Comparison of ENCODE assay signal across 8 cellular contexts in the genomic region with DNA sequence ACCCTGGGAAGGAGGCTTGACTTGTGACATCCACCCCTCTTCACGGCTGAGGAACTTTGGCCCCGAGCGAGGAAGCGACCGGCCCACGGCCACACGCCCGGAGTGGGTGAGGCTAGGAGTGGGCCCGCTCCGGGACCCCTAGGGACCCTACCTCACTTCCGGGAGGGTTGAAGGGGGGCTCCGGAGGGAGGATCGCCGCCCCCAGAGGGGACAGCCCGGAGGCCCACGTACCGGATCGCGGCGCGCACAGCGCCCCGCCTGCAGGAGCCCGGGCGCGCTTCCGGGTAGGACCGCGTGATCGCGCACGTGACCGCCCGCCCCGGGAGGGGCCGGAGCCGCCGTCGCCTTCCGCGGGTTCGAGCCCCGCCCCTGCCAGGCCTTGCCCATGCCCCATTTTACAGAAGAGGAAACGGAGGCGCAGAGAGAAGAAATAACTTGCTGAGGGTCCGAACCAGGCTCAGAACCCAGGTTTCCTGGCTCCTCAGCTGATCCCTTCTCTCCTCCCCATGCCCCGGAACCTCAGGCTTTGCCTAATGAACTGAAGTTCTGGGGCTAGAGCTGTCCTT. TPM values are rescaled to one million over a fixed set of nuclear protein-coding genes. Genes with fewer than 3 reads are reported as not detected.
DNase-seq lines count a peak whose midpoint lies in the region; ATAC-seq and TF ChIP-seq lines count a peak whose summit lies in the region.

TSS of gene HPS1 (minus strand) at position 280 of the 566 bp plus-strand sequence. CDS start 3,695 bp downstream, outside the sequence.

- TF ChIP-seq CTCF in OCI-LY3 (IDR thresholded peaks at IDR 0.05; ENCODE audit: low read depth, low read length) (no peak), esophagus squamous epithelium (IDR thresholded peaks at IDR 0.05) (peak in 1 of 6 experiments; percentile 35)

- H3K27ac ChIP-seq in BLaER1 (peak within 1 kb of the TSS; percentile 81), OCI-LY3 (ENCODE audit: low read length) (peak within 1 kb of the TSS; percentile 59), esophagus squamous epithelium (peak within 1 kb of the TSS; percentile 87 to 96 (median 94))

- H3K36me3 ChIP-seq in BLaER1 (peaks cover 36% of the 10 kb centered on the region), OCI-LY3 (replicated peaks; ENCODE audit: low read depth, low read length) (peaks cover 19% of the 10 kb centered on the region), esophagus squamous epithelium (peaks cover 3 to 36% (median 13%) of the 10 kb centered on the region in 3 donors)

- H3K4me1 ChIP-seq in BLaER1 (peaks cover 36% of the 10 kb centered on the region), OCI-LY3 (ENCODE audit: low read length) (peaks cover 23% of the 10 kb centered on the region), esophagus squamous epithelium (peaks cover 4 to 31% (median 15%) of the 10 kb centered on the region in 3 donors)

- H3K4me1 Mint-ChIP-seq in activated T-cell treated with anti-CD3 and anti-CD28 coated beads, Interleukin-2, amount 50 U/mL, for 4 hours (ENCODE audit: low read depth), result peaks cover 38% of the 10 kb centered on the region
- peaks cover 42 to 52% (median 50%) of the 10 kb centered on the region in 3 donors for H3K4me1 Mint-ChIP-seq in naive B cell
- H3K4me1 Mint-ChIP-seq in stimulated activated effector memory CD8-positive, alpha-beta T cell treated with anti-CD3 and anti-CD28 coated beads, Interleukin-12 subunit alpha, Interleukin-12 subunit beta, amount 100 ng/mL, for 72 hours, result peaks cover 39% of the 10 kb centered on the region

- H3K4me3 Mint-ChIP-seq in activated T-cell treated with anti-CD3 and anti-CD28 coated beads, Interleukin-2, amount 50 U/mL, for 4 hours, result peak within 1 kb of the TSS; percentile 94
- peak within 1 kb of the TSS; percentile 85 to 98 (median 95) for H3K4me3 Mint-ChIP-seq in naive B cell
- peak within 1 kb of the TSS; percentile 88 for H3K4me3 Mint-ChIP-seq in stimulated activated effector memory CD8-positive, alpha-beta T cell treated with anti-CD3 and anti-CD28 coated beads, Interleukin-12 subunit alpha, Interleukin-12 subunit beta, amount 100 ng/mL, for 72 hours

- H3K36me3 Mint-ChIP-seq in activated T-cell treated with anti-CD3 and anti-CD28 coated beads, Interleukin-2, amount 50 U/mL, for 4 hours (ENCODE audit: insufficient read depth), result peaks cover 20% of the 10 kb centered on the region
- peaks cover 5 to 24% of the 10 kb centered on the region in 2 donors for H3K36me3 Mint-ChIP-seq in naive B cell
- H3K36me3 Mint-ChIP-seq in stimulated activated effector memory CD8-positive, alpha-beta T cell treated with anti-CD3 and anti-CD28 coated beads, Interleukin-12 subunit alpha, Interleukin-12 subunit beta, amount 100 ng/mL, for 72 hours, result peaks cover 41% of the 10 kb centered on the region

- H3K27ac Mint-ChIP-seq in naive B cell, result peak within 1 kb of the TSS; percentile 95 to 99 (median 98)
- peak within 1 kb of the TSS; percentile 94 for H3K27ac Mint-ChIP-seq in stimulated activated effector memory CD8-positive, alpha-beta T cell treated with anti-CD3 and anti-CD28 coated beads, Interleukin-12 subunit alpha, Interleukin-12 subunit beta, amount 100 ng/mL, for 72 hours

- peak; percentile 76 for DNase-seq in activated T-cell treated with anti-CD3 and anti-CD28 coated beads, Interleukin-2, amount 50 U/mL, for 4 hours
- DNase-seq in esophagus squamous epithelium (lab: John Stamatoyannopoulos, UW) (no peak), naive B cell (peak; percentile 86)
- peak; percentile 83 to 93 for DNase-seq in stimulated activated effector memory CD8-positive, alpha-beta T cell treated with anti-CD3 and anti-CD28 coated beads, Interleukin-12 subunit alpha, Interleukin-12 subunit beta, amount 100 ng/mL, for 72 hours (ENCODE audit: low spot score in 2 of 2)

- H3K27me3 ChIP-seq in BLaER1 (no peaks in the 10 kb centered on the region), OCI-LY3 (ENCODE audit: low read depth, low read length) (no peaks in the 10 kb centered on the region), esophagus squamous epithelium (no peaks in the 10 kb centered on the region)

- peak; percentile 90 for ATAC-seq in GM19035 (IDR thresholded peaks at IDR 0.05; ENCODE audit: unreplicated experiment)
- peak; percentile 91 for ATAC-seq in HG03280 (IDR thresholded peaks at IDR 0.05; ENCODE audit: unreplicated experiment)
- peak; percentile 95 for ATAC-seq in activated T-cell treated with anti-CD3 and anti-CD28 coated beads, Interleukin-2, amount 50 U/mL, for 4 hours
- peak; percentile 83 to 87 for ATAC-seq in naive B cell (ENCODE audit: low read depth in 2 of 2)
- peak; percentile 93 for ATAC-seq in stimulated activated effector memory CD8-positive, alpha-beta T cell treated with anti-CD3 and anti-CD28 coated beads, Interleukin-12 subunit alpha, Interleukin-12 subunit beta, amount 100 ng/mL, for 72 hours

- H3K4me2 ChIP-seq in BLaER1, result peak within 1 kb of the TSS; percentile 87
- H3K4me2 ChIP-seq in OCI-LY3 (ENCODE audit: low read length), result peak within 1 kb of the TSS; percentile 89

- 100% methylated on average over 1 of the region's 47 CpGs; no CpG with 5 or more reads in 1 of the 2 donors for WGBS in esophagus squamous epithelium, 2 donors

- peaks cover 30% of the 10 kb centered on the region for H3K79me2 ChIP-seq in OCI-LY3 (ENCODE audit: low read length)

- intact Hi-C loops in esophagus squamous epithelium (cut with DNase I), result no loop called here

- H3K4me3 ChIP-seq in BLaER1 (peak within 1 kb of the TSS; percentile 76), OCI-LY3 (ENCODE audit: low read length) (peak within 1 kb of the TSS; percentile 88), esophagus squamous epithelium (peak within 1 kb of the TSS; percentile 68 to 92 (median 91))

- H2AFZ ChIP-seq in OCI-LY3 (ENCODE audit: low read depth, low read length), result peak within 1 kb of the TSS; percentile 57

- no peaks in the 10 kb centered on the region for H3K9me3 Mint-ChIP-seq in activated T-cell treated with anti-CD3 and anti-CD28 coated beads, Interleukin-2, amount 50 U/mL, for 4 hours
- H3K9me3 Mint-ChIP-seq in naive B cell, result no peaks in the 10 kb centered on the region
- no peaks in the 10 kb centered on the region for H3K9me3 Mint-ChIP-seq in stimulated activated effector memory CD8-positive, alpha-beta T cell treated with anti-CD3 and anti-CD28 coated beads, Interleukin-12 subunit alpha, Interleukin-12 subunit beta, amount 100 ng/mL, for 72 hours

- peaks cover 6% of the 10 kb centered on the region for H3K27me3 Mint-ChIP-seq in activated T-cell treated with anti-CD3 and anti-CD28 coated beads, Interleukin-2, amount 50 U/mL, for 4 hours (ENCODE audit: low read depth)
- peaks cover 0 to 7% (median 0%) of the 10 kb centered on the region in 3 donors for H3K27me3 Mint-ChIP-seq in naive B cell

- peak within 1 kb of the TSS; percentile 84 for H3K9ac ChIP-seq in BLaER1
- H3K9ac ChIP-seq in OCI-LY3 (ENCODE audit: low read length), result peak within 1 kb of the TSS; percentile 88

- H4K20me1 ChIP-seq in BLaER1 (peaks cover 38% of the 10 kb centered on the region), OCI-LY3 (ENCODE audit: insufficient read depth, low read length) (0 out of 2 replicates have a peak, but pooled peaks cover 3% of the 10 kb centered on the region)

- TF ChIP-seq POLR2A in esophagus squamous epithelium (IDR thresholded peaks at IDR 0.05), result peak in 3 of 4 donors; percentile 59 to 94 (median 82)

- H3K9me3 ChIP-seq in BLaER1, result no peaks in the 10 kb centered on the region
- H3K9me3 ChIP-seq in OCI-LY3 (ENCODE audit: insufficient read depth, low read length), result no peaks in the 10 kb centered on the region
- no peaks in the 10 kb centered on the region for H3K9me3 ChIP-seq in esophagus squamous epithelium

RNA-seq across cellular contexts. Expression of gene HPS1, which starts in this region (rescaled TPM):
- total RNA-seq in activated T-cell treated with anti-CD3 and anti-CD28 coated beads, Interleukin-2, amount 50 U/mL, for 4 hours, result 10 to 100 TPM; 59.2 to 64.2 (median 59.7) TPM
- total RNA-seq in esophagus squamous epithelium, result 10 to 100 TPM; 26.3 to 40.6 (median 27.9) TPM
- polyA plus RNA-seq in naive B cell (ENCODE audit: low read depth in 6 of 6), result 100 to 1,000 TPM in 5 of 6 donors, 10 to 100 TPM in 1; 98.0 to 134 (median 102) TPM
